Comparison of ENCODE assay signal across 8 cellular contexts in the genomic region with DNA sequence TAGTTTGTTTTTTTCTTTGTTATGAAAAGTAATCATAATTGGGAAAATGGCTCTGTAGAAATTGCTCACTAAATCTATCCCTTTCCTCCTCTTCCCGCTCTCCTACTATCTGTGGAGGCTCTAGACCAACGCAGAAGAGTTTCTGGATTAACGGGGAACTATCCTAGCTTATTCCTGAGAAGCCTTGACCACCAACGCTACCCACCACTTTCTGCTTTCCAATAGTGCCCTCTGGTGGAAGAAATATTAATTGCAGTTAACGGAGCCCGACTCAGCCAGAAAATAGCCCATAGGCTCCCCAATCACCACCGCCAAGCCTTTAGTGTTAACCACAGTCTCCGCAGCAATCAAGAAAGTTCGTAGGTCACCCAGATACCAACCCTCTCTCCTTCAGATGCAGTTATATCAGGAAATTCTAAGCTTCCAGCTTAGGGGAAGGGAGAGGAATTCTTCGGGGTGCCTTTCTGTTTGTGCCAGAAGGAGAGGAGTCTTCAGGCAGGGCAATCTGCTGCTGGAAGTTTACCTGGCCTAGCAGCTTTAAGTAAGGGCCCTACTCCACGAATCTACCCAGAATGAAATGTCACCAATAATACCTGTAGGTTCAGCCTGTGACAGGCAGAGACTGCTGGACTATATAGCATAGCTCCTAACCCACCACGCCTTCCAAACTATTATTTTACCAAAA. TPM values are rescaled to one million over a fixed set of nuclear protein-coding genes. Genes with fewer than 3 reads are reported as not detected.
DNase-seq lines count a peak whose midpoint lies in the region; ATAC-seq and TF ChIP-seq lines count a peak whose summit lies in the region.

No MANE protein-coding gene starts in this region.

- H3K27ac ChIP-seq in SJCRH30 = no peak overlapping the region

- H3K27me3 ChIP-seq in SJCRH30 = no peaks in the 10 kb centered on the region

- no peaks in the 10 kb centered on the region for H3K9me3 ChIP-seq in SJCRH30 (replicated peaks)

- no peak overlapping the region for H3K4me3 ChIP-seq in SJCRH30

- intact Hi-C loops in left cardiac atrium (cut with DNase I) = loop anchor here in 1 of 2 donors (10.0 kb wide), 2 partner anchors 69 to 289 kb away; no protein-coding TSS in a partner anchor

- H3K4me1 ChIP-seq in SJCRH30 = peaks cover 14% of the 10 kb centered on the region

- DNase-seq in EH (ENCODE audit: low read depth) = peak; percentile 75
- peak; percentile 64 to 92 for DNase-seq in SJCRH30
- DNase-seq in amniotic epithelial cell (ENCODE audit: low read depth) = peak; percentile 45
- no peak for DNase-seq in left cardiac atrium
- peak; percentile 92 for DNase-seq in retina

- no peaks in the 10 kb centered on the region for H3K36me3 ChIP-seq in SJCRH30

- peak; percentile 81 for TF ChIP-seq CTCF in LNCAP (IDR thresholded peaks at IDR 0.05)

- ATAC-seq in left cardiac atrium (peak; percentile 72 to 74), GM19035 (IDR thresholded peaks at IDR 0.05; ENCODE audit: unreplicated experiment) (no peak), HG03135 (IDR thresholded peaks at IDR 0.05; ENCODE audit: unreplicated experiment) (no peak)

RNA-seq across cellular contexts. Expression of a gene that starts 23.0 kb away (rescaled TPM):
- 21.1 and 27.3 TPM in 2 replicates for total RNA-seq in SJCRH30 (2014; rRNA removed; shearing (Covaris generic))
- total RNA-seq in left cardiac atrium = 10 to 100 TPM; 22.1 to 33.8 TPM

Comparison
In these comparisons a context has a peak if more than half of its experiments do, and no peak if none do; other contexts are left out.
1. ATAC-seq: peak in left cardiac atrium (2 of 2); none in GM19035 (single experiment) and HG03135 (single experiment).